ENCODE assay signal across 30 cellular contexts in the genomic region with DNA sequence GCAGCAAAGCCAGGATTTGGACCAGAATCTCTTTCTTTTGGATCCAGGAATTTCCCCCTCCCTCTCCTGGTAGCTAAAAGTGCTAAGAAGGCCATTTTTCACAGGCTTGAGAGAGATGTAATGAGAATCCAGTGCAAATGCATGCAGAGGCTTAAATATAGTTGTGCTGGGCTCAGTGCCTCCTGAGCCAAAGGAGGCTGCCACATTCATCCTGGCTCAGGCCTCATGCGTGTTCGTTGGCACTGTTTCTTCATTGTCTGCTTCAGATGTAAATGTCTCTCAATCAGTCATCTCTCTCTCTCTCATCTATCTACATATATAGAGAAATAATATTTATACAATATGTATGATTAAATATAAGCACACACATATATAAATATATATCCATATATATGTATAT.
"Had no signal": no experiment of that assay in that cellular context is flagged by ENCODE, and none has a peak within 500 bp of the region (broad histone marks: within the 10 kb centered on the region; RNA-seq: fewer than 3 reads in every experiment).

No MANE protein-coding gene starts in this region.

- H3K4me1 ChIP-seq: breast epithelium, lower lobe of right lung, prostate gland had no signal

- H3K27ac Mint-ChIP-seq: activated CD4-positive, alpha-beta T cell treated with anti-CD3 and anti-CD28 coated beads, Interleukin-2, amount 10 ng/mL, durations not matched to agents 7 days and 5 days; activated CD8-positive, alpha-beta T cell treated with anti-CD3 and anti-CD28 coated beads for 36 hours; activated naive CD4-positive, alpha-beta T cell treated with anti-CD3 and anti-CD28 coated beads, Interleukin-2, amount 50 U/mL, for 24 hours; activated naive CD8-positive, alpha-beta T cell treated with anti-CD3 and anti-CD28 coated beads, Interleukin-2, amount 50 U/mL, for 24 hours; activated T-helper 17 cell treated with anti-CD3 and anti-CD28 coated beads, Interleukin-2, amount 50 U/mL, for 72 hours; immature natural killer cell; natural killer cell; stimulated activated memory B cell treated with anti-CD40 and anti-IgM and Interleukin-4, amounts not matched to agents 10 μg/mL and 1 μg/mL and 100 μg/mL, for 72 hours; WTC11 had no signal

- H3K36me3 ChIP-seq: breast epithelium, gastroesophageal sphincter, lower lobe of right lung, neutrophil, ovary, prostate gland, tibial artery had no signal

- H3K27me3 ChIP-seq: breast epithelium, gastroesophageal sphincter, neutrophil, ovary, tibial artery had no signal

- H3K4me3 ChIP-seq: breast epithelium, gastroesophageal sphincter, lower lobe of right lung, ovary, prostate gland, smooth muscle cell, tibial artery had no signal

- H3K9me3 Mint-ChIP-seq: activated CD4-positive, alpha-beta T cell treated with anti-CD3 and anti-CD28 coated beads, Interleukin-2, amount 10 ng/mL, durations not matched to agents 7 days and 5 days; activated CD8-positive, alpha-beta T cell treated with anti-CD3 and anti-CD28 coated beads for 36 hours; activated naive CD4-positive, alpha-beta T cell treated with anti-CD3 and anti-CD28 coated beads, Interleukin-2, amount 50 U/mL, for 24 hours; activated naive CD8-positive, alpha-beta T cell treated with anti-CD3 and anti-CD28 coated beads, Interleukin-2, amount 50 U/mL, for 24 hours; activated T-cell treated with anti-CD3 and anti-CD28 coated beads, Interleukin-2, amount 50 U/mL, for 4 hours; activated T-helper 17 cell treated with anti-CD3 and anti-CD28 coated beads, Interleukin-2, amount 50 U/mL, for 72 hours; immature natural killer cell; natural killer cell; stimulated activated memory B cell treated with anti-CD40 and anti-IgM and Interleukin-4, amounts not matched to agents 10 μg/mL and 1 μg/mL and 100 μg/mL, for 72 hours; stimulated activated naive CD8-positive, alpha-beta T cell treated with anti-CD3 and anti-CD28 coated beads, Interleukin-15, amount 100 ng/mL, for 72 hours; WTC11 had no signal

- H3K36me3 Mint-ChIP-seq: activated naive CD4-positive, alpha-beta T cell treated with anti-CD3 and anti-CD28 coated beads, Interleukin-2, amount 50 U/mL, for 24 hours; immature natural killer cell; natural killer cell; stimulated activated memory B cell treated with anti-CD40 and anti-IgM and Interleukin-4, amounts not matched to agents 10 μg/mL and 1 μg/mL and 100 μg/mL, for 72 hours; WTC11 had no signal

- H3K27ac ChIP-seq: breast epithelium, epithelial cell of prostate, gastroesophageal sphincter, lower lobe of right lung, neutrophil, ovary, prostate gland had no signal

- H3K9me3 ChIP-seq: breast epithelium, gastroesophageal sphincter, lower lobe of right lung, neutrophil, ovary, prostate gland, tibial artery had no signal

- ATAC-seq: activated CD8-positive, alpha-beta T cell treated with anti-CD3 and anti-CD28 coated beads for 36 hours; activated naive CD8-positive, alpha-beta T cell treated with anti-CD3 and anti-CD28 coated beads, Interleukin-2, amount 50 U/mL, for 24 hours; activated T-cell treated with anti-CD3 and anti-CD28 coated beads, Interleukin-2, amount 50 U/mL, for 4 hours; activated T-helper 17 cell treated with anti-CD3 and anti-CD28 coated beads, Interleukin-2, amount 50 U/mL, for 72 hours; left lobe of liver; lower lobe of right lung; natural killer cell; stimulated activated memory B cell treated with anti-CD40 and anti-IgM and Interleukin-4, amounts not matched to agents 10 μg/mL and 1 μg/mL and 100 μg/mL, for 72 hours; stimulated activated naive CD8-positive, alpha-beta T cell treated with anti-CD3 and anti-CD28 coated beads, Interleukin-15, amount 100 ng/mL, for 72 hours; WTC11 had no signal

- H3K27me3 Mint-ChIP-seq: activated naive CD4-positive, alpha-beta T cell treated with anti-CD3 and anti-CD28 coated beads, Interleukin-2, amount 50 U/mL, for 24 hours; activated T-helper 17 cell treated with anti-CD3 and anti-CD28 coated beads, Interleukin-2, amount 50 U/mL, for 72 hours had no signal

- DNase-seq: activated CD4-positive, alpha-beta T cell treated with anti-CD3 and anti-CD28 coated beads for 1 hour; activated CD4-positive, alpha-beta T cell treated with anti-CD3 and anti-CD28 coated beads, Interleukin-2, amount 10 ng/mL, durations not matched to agents 7 days and 5 days; activated CD8-positive, alpha-beta T cell treated with anti-CD3 and anti-CD28 coated beads for 36 hours; activated gamma-delta T cell treated with Interleukin-2 at 50 U/mL for 16 hours; activated naive CD8-positive, alpha-beta T cell treated with anti-CD3 and anti-CD28 coated beads, Interleukin-2, amount 50 U/mL, for 24 hours; activated T-cell treated with anti-CD3 and anti-CD28 coated beads, Interleukin-2, amount 50 U/mL, for 4 hours; central memory CD4-positive, alpha-beta T cell; immature natural killer cell; lower lobe of right lung; mesenchymal stem cell; natural killer cell; ovary; stimulated activated CD4-positive, alpha-beta T cell treated with anti-CD3 and anti-CD28 coated beads, Interleukin-1b, Interleukin-23, amount 100 ng/mL, for 48 hours; stimulated activated CD4-positive, alpha-beta T cell treated with anti-CD3 and anti-CD28 coated beads, Interleukin-4, amount 100 ng/mL, for 4 hours; stimulated activated CD8-positive, alpha-beta memory T cell treated with anti-CD3 and anti-CD28 coated beads, Interleukin-4, amount 100 ng/mL, for 48 hours; stimulated activated naive CD8-positive, alpha-beta T cell treated with anti-CD3 and anti-CD28 coated beads, Interleukin-15, amount 100 ng/mL, for 72 hours; substantia nigra; T-helper 2 cell; tibial artery had no signal

- H3K4me1 Mint-ChIP-seq: activated CD4-positive, alpha-beta T cell treated with anti-CD3 and anti-CD28 coated beads, Interleukin-2, amount 10 ng/mL, durations not matched to agents 7 days and 5 days; activated naive CD4-positive, alpha-beta T cell treated with anti-CD3 and anti-CD28 coated beads, Interleukin-2, amount 50 U/mL, for 24 hours; activated naive CD8-positive, alpha-beta T cell treated with anti-CD3 and anti-CD28 coated beads, Interleukin-2, amount 50 U/mL, for 24 hours; activated T-helper 17 cell treated with anti-CD3 and anti-CD28 coated beads, Interleukin-2, amount 50 U/mL, for 72 hours; immature natural killer cell; natural killer cell; stimulated activated naive CD8-positive, alpha-beta T cell treated with anti-CD3 and anti-CD28 coated beads, Interleukin-15, amount 100 ng/mL, for 72 hours; WTC11 had no signal

- H3K4me3 Mint-ChIP-seq: activated CD4-positive, alpha-beta T cell treated with anti-CD3 and anti-CD28 coated beads, Interleukin-2, amount 10 ng/mL, durations not matched to agents 7 days and 5 days; activated CD8-positive, alpha-beta T cell treated with anti-CD3 and anti-CD28 coated beads for 36 hours; activated naive CD4-positive, alpha-beta T cell treated with anti-CD3 and anti-CD28 coated beads, Interleukin-2, amount 50 U/mL, for 24 hours; activated naive CD8-positive, alpha-beta T cell treated with anti-CD3 and anti-CD28 coated beads, Interleukin-2, amount 50 U/mL, for 24 hours; activated T-cell treated with anti-CD3 and anti-CD28 coated beads, Interleukin-2, amount 50 U/mL, for 4 hours; activated T-helper 17 cell treated with anti-CD3 and anti-CD28 coated beads, Interleukin-2, amount 50 U/mL, for 72 hours; immature natural killer cell; natural killer cell; stimulated activated memory B cell treated with anti-CD40 and anti-IgM and Interleukin-4, amounts not matched to agents 10 μg/mL and 1 μg/mL and 100 μg/mL, for 72 hours; stimulated activated naive CD8-positive, alpha-beta T cell treated with anti-CD3 and anti-CD28 coated beads, Interleukin-15, amount 100 ng/mL, for 72 hours; WTC11 had no signal
